Comparison of ENCODE assay signal across 18 cellular contexts in the genomic region with DNA sequence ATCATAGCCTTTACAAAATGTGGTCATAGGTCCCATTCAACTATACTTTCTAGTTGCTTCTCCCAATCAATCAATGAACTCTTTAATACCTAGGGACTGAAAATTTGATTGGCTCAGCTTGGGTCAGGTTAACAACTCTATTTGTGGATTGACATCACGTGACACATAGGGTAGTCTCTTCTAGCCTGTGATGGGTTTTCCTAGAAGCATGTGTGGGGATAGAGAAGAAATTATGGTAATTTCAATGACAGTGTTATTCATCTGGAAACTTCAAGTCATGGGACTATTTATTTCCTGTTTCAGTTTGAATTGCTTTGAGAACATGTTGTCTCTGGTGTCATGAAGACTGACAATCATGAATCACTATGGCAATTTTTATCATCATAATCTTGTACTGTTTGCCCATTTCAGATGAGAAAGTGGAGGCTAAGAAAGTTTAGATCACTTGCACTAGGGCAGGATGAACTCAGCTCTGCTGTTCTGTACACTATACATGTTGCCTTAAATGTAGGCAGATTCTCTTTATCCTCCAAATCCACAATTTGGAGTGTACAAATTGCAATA.
A peak's percentile ranks its signal among the peaks of the same experiment; 100 is the strongest.
DNase-seq lines count a peak whose midpoint lies in the region; ATAC-seq and TF ChIP-seq lines count a peak whose summit lies in the region.
"Had no signal": no experiment of that assay in that cellular context is flagged by ENCODE, and none has a peak within 500 bp of the region (broad histone marks: within the 10 kb centered on the region; RNA-seq: fewer than 3 reads in every experiment).

No MANE protein-coding gene starts in this region.

- no peak overlapping the region for H3K4me3 ChIP-seq in SK-N-SH (ENCODE audit: low read depth in 2 of 2, low read length in 1 of 2)
- H3K4me3 ChIP-seq: BLaER1 treated with 17β-estradiol and CSF1 and Interleukin-3, amounts not matched to agents 10 nM and 100 nM had no signal

- no peaks in the 10 kb centered on the region for H3K79me2 ChIP-seq in SK-N-SH (ENCODE audit: insufficient read depth)

- H3K27ac Mint-ChIP-seq in stimulated activated naive CD8-positive, alpha-beta T cell treated with anti-CD3 and anti-CD28 coated beads, Interleukin-15, amount 100 ng/mL, for 72 hours, result no peak overlapping the region
- H3K27ac Mint-ChIP-seq: B cell; CD8-positive, alpha-beta T cell; HFFc6 had no signal

- H3K27ac ChIP-seq in epithelial cell of prostate, result peak overlapping the region; percentile 46
- H3K27ac ChIP-seq in SK-N-SH (ENCODE audit: low read depth in 2 of 2, low read length in 1 of 2), result no peak overlapping the region
- H3K27ac ChIP-seq: HL-60 had no signal

- peak; percentile 10 to 21 for ATAC-seq in activated T-cell treated with anti-CD3 and anti-CD28 coated beads, Interleukin-2, amount 50 U/mL, for 4 hours
- ATAC-seq in stimulated activated naive CD8-positive, alpha-beta T cell treated with anti-CD3 and anti-CD28 coated beads, Interleukin-15, amount 100 ng/mL, for 72 hours, result peak; percentile 54
- no peak for ATAC-seq in stimulated activated naive CD8-positive, alpha-beta T cell treated with anti-CD3 and anti-CD28 coated beads, Interleukin-15, Interleukin-2, amounts not matched to agents 100 U/mL and 50 U/mL, for 24 hours
- ATAC-seq: CD8-positive, alpha-beta T cell; HCT116 had no signal

- H3F3A ChIP-seq in SK-N-SH (replicated peaks; ENCODE audit: insufficient read depth), result no peaks in the 10 kb centered on the region

- no peak for TF ChIP-seq EP300 in SK-N-SH (IDR thresholded peaks at IDR 0.05; ENCODE audit: borderline replicate concordance in 1 of 2, low read depth in 1 of 2, low read length in 1 of 2)

- H3K4me1 ChIP-seq in SK-N-SH (ENCODE audit: control insufficient read depth in 1 of 2, insufficient read depth in 2 of 2, low read depth in 1 of 2, low read length in 1 of 2), result no peaks in the 10 kb centered on the region; a peak in 2 of 4 replicates

- no peak for DNase-seq in activated T-cell treated with anti-CD3 and anti-CD28 coated beads, Interleukin-2, amount 50 U/mL, for 4 hours
- no peak for DNase-seq in activated T-cell treated with anti-CD3 and anti-CD28 coated beads, Interleukin-2, amount 50 U/mL, for 1 hour
- DNase-seq in stimulated activated naive CD8-positive, alpha-beta T cell treated with anti-CD3 and anti-CD28 coated beads, Interleukin-15, amount 100 ng/mL, for 72 hours, result no peak
- DNase-seq in stimulated activated naive CD8-positive, alpha-beta T cell treated with anti-CD3 and anti-CD28 coated beads, Interleukin-15, Interleukin-2, amounts not matched to agents 100 U/mL and 50 U/mL, for 24 hours, result no peak
- DNase-seq in epithelial cell of prostate (ENCODE audit: low read depth, low spot score) (no peak), SK-N-SH (no peak)
- DNase-seq in activated CD8-positive, alpha-beta memory T cell treated with anti-CD3 and anti-CD28 coated beads, Interleukin-2, amount 50 U/mL, for 4 hours, result no peak
- DNase-seq: Calu3; CD8-positive, alpha-beta T cell; DMS79 treated with DMSO at 0.1 percent for 48 hours; GF-D8; GOT3; H7; HFFc6 had no signal

- H3K9me3 ChIP-seq in SK-N-SH, result no peaks in the 10 kb centered on the region
- H3K9me3 ChIP-seq: BLaER1 treated with 17β-estradiol and CSF1 and Interleukin-3, amounts not matched to agents 10 nM and 100 nM had no signal

- H4K20me1 ChIP-seq in SK-N-SH (ENCODE audit: insufficient read depth), result no peaks in the 10 kb centered on the region
- H4K20me1 ChIP-seq: BLaER1 treated with 17β-estradiol and CSF1 and Interleukin-3, amounts not matched to agents 10 nM and 100 nM had no signal

- H3K4me1 Mint-ChIP-seq in activated T-cell treated with anti-CD3 and anti-CD28 coated beads, Interleukin-2, amount 50 U/mL, for 4 hours (ENCODE audit: low read depth), result no peaks in the 10 kb centered on the region
- H3K4me1 Mint-ChIP-seq in stimulated activated naive CD8-positive, alpha-beta T cell treated with anti-CD3 and anti-CD28 coated beads, Interleukin-15, amount 100 ng/mL, for 72 hours, result no peaks in the 10 kb centered on the region
- H3K4me1 Mint-ChIP-seq: B cell had no signal

- H2AFZ ChIP-seq in SK-N-SH (ENCODE audit: low read depth), result no peak overlapping the region

- H3K36me3 ChIP-seq in SK-N-SH (replicated peaks in 1 of 2; ENCODE audit: control insufficient read depth in 1 of 2, insufficient read depth in 2 of 2, low read length in 1 of 2), result no peaks in the 10 kb centered on the region
- H3K36me3 ChIP-seq: BLaER1 treated with 17β-estradiol and CSF1 and Interleukin-3, amounts not matched to agents 10 nM and 100 nM had no signal

- no peak overlapping the region for H3K9ac ChIP-seq in SK-N-SH
- H3K9ac ChIP-seq: BLaER1 treated with 17β-estradiol and CSF1 and Interleukin-3, amounts not matched to agents 10 nM and 100 nM had no signal

- no peaks in the 10 kb centered on the region for H3K27me3 Mint-ChIP-seq in activated T-cell treated with anti-CD3 and anti-CD28 coated beads, Interleukin-2, amount 50 U/mL, for 4 hours (ENCODE audit: low read depth)
- no peaks in the 10 kb centered on the region for H3K27me3 Mint-ChIP-seq in stimulated activated naive CD8-positive, alpha-beta T cell treated with anti-CD3 and anti-CD28 coated beads, Interleukin-15, amount 100 ng/mL, for 72 hours
- H3K27me3 Mint-ChIP-seq: B cell had no signal

- no peak for TF ChIP-seq RAD21 in SK-N-SH (IDR thresholded peaks at IDR 0.05; ENCODE audit: low read length)

- POLR2A ChIA-PET in SK-N-SH (lab: Yijun Ruan, JAX), result no interaction called here

- no peaks in the 10 kb centered on the region for H3K27me3 ChIP-seq in SK-N-SH (ENCODE audit: insufficient read depth)
- H3K27me3 ChIP-seq: BLaER1 treated with 17β-estradiol and CSF1 and Interleukin-3, amounts not matched to agents 10 nM and 100 nM had no signal

- no peak for TF ChIP-seq CTCF in SK-N-SH (IDR thresholded peaks at IDR 0.05)

- no peak overlapping the region for H3K4me2 ChIP-seq in SK-N-SH

- CTCF ChIA-PET in SK-N-SH (lab: Yijun Ruan, JAX), result interaction anchor here (0.7 kb wide), 1 partner anchor 16 kb away, joined by 3 read pairs; no protein-coding TSS in a partner anchor

- H3K36me3 Mint-ChIP-seq in activated T-cell treated with anti-CD3 and anti-CD28 coated beads, Interleukin-2, amount 50 U/mL, for 4 hours (ENCODE audit: insufficient read depth), result no peaks in the 10 kb centered on the region
- H3K36me3 Mint-ChIP-seq: CD8-positive, alpha-beta T cell had no signal

- no peak overlapping the region for H3K4me3 Mint-ChIP-seq in activated T-cell treated with anti-CD3 and anti-CD28 coated beads, Interleukin-2, amount 50 U/mL, for 4 hours
- H3K4me3 Mint-ChIP-seq in stimulated activated naive CD8-positive, alpha-beta T cell treated with anti-CD3 and anti-CD28 coated beads, Interleukin-15, amount 100 ng/mL, for 72 hours, result no peak overlapping the region
- H3K4me3 Mint-ChIP-seq: B cell; CD8-positive, alpha-beta T cell; HFFc6 had no signal

- H3K9me2 ChIP-seq in SK-N-SH, result no peaks in the 10 kb centered on the region

- 50% methylated on average over 1 of the region's 1 CpG for WGBS in SK-N-SH (ENCODE audit: low lambda C conversion rate)

- H3K9me3 Mint-ChIP-seq in activated T-cell treated with anti-CD3 and anti-CD28 coated beads, Interleukin-2, amount 50 U/mL, for 4 hours, result peaks cover 11% of the 10 kb centered on the region
- peaks cover 18 to 20% of the 10 kb centered on the region in 2 donors for H3K9me3 Mint-ChIP-seq in stimulated activated naive CD8-positive, alpha-beta T cell treated with anti-CD3 and anti-CD28 coated beads, Interleukin-15, amount 100 ng/mL, for 72 hours
- H3K9me3 Mint-ChIP-seq: CD8-positive, alpha-beta T cell had no signal

TF ChIP-seq in SK-N-SH, 30 proteins besides CTCF, POLR2A, EP300 and RAD21:
- no peak for TF ChIP-seq FOXJ3 (CRISPR knock-in tag; IDR thresholded peaks at IDR 0.05)
- TF ChIP-seq YY1 (IDR thresholded peaks at IDR 0.05; ENCODE audit: low read depth), result no peak
- TF ChIP-seq SIN3A (IDR thresholded peaks at IDR 0.05; ENCODE audit: borderline replicate concordance, low read depth, low read length), result no peak
- TF ChIP-seq TEAD4 (IDR thresholded peaks at IDR 0.05; ENCODE audit: borderline replicate concordance, insufficient read depth), result no peak
- TF ChIP-seq MEF2A (IDR thresholded peaks at IDR 0.05; ENCODE audit: borderline replicate concordance, low read depth), result no peak
- TF ChIP-seq EZH2phosphoT487 (IDR thresholded peaks at IDR 0.05; ENCODE audit: borderline replicate concordance, low read depth), result no peak
- TF ChIP-seq POLR2AphosphoS5 (IDR thresholded peaks at IDR 0.05; ENCODE audit: low read depth, low read length), result no peak
- TF ChIP-seq, protein P1, sequence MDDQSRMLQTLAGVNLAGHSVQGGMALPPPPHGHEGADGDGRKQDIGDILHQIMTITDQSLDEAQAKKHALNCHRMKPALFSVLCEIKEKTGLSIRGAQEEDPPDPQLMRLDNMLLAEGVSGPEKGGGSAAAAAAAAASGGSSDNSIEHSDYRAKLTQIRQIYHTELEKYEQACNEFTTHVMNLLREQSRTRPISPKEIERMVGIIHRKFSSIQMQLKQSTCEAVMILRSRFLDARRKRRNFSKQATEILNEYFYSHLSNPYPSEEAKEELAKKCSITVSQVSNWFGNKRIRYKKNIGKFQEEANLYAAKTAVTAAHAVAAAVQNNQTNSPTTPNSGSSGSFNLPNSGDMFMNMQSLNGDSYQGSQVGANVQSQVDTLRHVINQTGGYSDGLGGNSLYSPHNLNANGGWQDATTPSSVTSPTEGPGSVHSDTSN (IDR thresholded peaks at IDR 0.05), result no peak
- no peak for TF ChIP-seq ELF1 (IDR thresholded peaks at IDR 0.05)
- TF ChIP-seq, protein P2, sequence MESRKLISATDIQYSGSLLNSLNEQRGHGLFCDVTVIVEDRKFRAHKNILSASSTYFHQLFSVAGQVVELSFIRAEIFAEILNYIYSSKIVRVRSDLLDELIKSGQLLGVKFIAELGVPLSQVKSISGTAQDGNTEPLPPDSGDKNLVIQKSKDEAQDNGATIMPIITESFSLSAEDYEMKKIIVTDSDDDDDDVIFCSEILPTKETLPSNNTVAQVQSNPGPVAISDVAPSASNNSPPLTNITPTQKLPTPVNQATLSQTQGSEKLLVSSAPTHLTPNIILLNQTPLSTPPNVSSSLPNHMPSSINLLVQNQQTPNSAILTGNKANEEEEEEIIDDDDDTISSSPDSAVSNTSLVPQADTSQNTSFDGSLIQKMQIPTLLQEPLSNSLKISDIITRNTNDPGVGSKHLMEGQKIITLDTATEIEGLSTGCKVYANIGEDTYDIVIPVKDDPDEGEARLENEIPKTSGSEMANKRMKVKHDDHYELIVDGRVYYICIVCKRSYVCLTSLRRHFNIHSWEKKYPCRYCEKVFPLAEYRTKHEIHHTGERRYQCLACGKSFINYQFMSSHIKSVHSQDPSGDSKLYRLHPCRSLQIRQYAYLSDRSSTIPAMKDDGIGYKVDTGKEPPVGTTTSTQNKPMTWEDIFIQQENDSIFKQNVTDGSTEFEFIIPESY (IDR thresholded peaks at IDR 0.05; ENCODE audit: borderline replicate concordance, low read depth), result no peak
TF ChIP-seq in SK-N-SH: peak in this region for 0.
